Comparison of ENCODE assay signal across 9 cellular contexts in the genomic region with DNA sequence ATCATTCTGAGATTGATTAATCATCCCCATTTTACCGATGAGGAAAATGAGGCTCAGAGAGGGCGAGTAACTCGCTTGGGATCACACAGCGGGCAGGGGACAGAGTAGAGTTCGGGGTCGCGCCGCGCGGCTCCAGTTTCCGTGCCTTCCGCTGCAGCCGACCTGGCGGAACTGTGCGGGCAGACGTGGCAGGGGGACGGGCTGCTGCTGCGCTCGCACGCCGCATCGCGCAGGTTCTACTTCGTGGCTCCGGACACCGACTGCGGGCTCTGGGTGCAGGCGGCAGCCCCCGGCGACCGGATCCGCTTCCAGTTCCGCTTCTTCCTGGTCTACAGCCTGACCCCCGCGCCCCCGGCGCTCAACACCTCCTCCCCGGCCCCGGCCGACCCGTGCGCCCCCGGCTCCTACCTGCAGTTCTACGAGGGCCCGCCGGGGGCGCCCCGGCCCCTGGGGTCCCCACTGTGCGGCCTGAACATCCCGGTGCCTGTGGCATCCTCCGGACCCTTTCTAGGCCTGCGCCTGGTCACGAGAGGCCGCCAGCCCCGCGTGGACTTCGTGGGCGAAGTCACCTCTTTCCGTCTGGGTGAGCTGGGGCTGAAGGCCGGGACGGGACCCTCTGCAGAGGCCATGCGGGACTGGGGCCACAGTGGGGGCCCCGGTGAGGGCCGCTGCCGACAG. TPM values are rescaled to one million over a fixed set of nuclear protein-coding genes. Genes with fewer than 3 reads are reported as not detected.
DNase-seq lines count a peak whose midpoint lies in the region; ATAC-seq, FAIRE-seq and TF ChIP-seq lines count a peak whose summit lies in the region.
"Had no signal": no experiment of that assay in that cellular context is flagged by ENCODE, and none has a peak within 500 bp of the region (broad histone marks: within the 10 kb centered on the region; RNA-seq: fewer than 3 reads in every experiment).

No MANE protein-coding gene starts in this region.

- no peaks in the 10 kb centered on the region for H3K36me3 ChIP-seq in NT2/D1 (ENCODE audit: insufficient read depth, insufficient read length, low read length)
- H3K36me3 ChIP-seq in bronchial epithelial cell (ENCODE audit: control insufficient read depth, insufficient read depth, low read length), result no peaks in the 10 kb centered on the region
- H3K36me3 ChIP-seq in liver (ENCODE audit: control insufficient read depth in 4 of 4, insufficient read depth in 3 of 4, low read depth in 1 of 4, low read length in 3 of 4), result no peaks in the 10 kb centered on the region
- no peaks in the 10 kb centered on the region for H3K36me3 ChIP-seq in suprapubic skin

- H3K9ac ChIP-seq in NT2/D1 (ENCODE audit: insufficient read length, low read depth), result peak overlapping the region; percentile 76
- no peak overlapping the region for H3K9ac ChIP-seq in liver (ENCODE audit: low read depth in 1 of 2, low read length in 2 of 2)

- peak in 1 of 2 donors; percentile 14 for TF ChIP-seq RAD21 in liver (IDR thresholded peaks at IDR 0.05)

- ATAC-seq in GM18517 (IDR thresholded peaks at IDR 0.05; ENCODE audit: unreplicated experiment), result no peak

- TF ChIP-seq EP300 in suprapubic skin (IDR thresholded peaks at IDR 0.05), result no peak

- TF ChIP-seq POLR2A in suprapubic skin (IDR thresholded peaks at IDR 0.05), result no peak

- TF ChIP-seq CTCF in GM12864 (IDR thresholded peaks at IDR 0.05; ENCODE audit: low read depth, low read length, missing control alignments) (peak; percentile 67), bronchial epithelial cell (IDR thresholded peaks at IDR 0.05; ENCODE audit: insufficient read depth, low read length, severe bottlenecking) (peak; percentile 70), liver (IDR thresholded peaks at IDR 0.05; ENCODE audit: low read depth, low read length, missing input control) (peak; percentile 23), suprapubic skin (IDR thresholded peaks at IDR 0.05) (peak; percentile 30 to 72)

- FAIRE-seq in bronchial epithelial cell (lab: Jason Lieb, UNC), result no peak

- H3K9me3 ChIP-seq in NT2/D1 (ENCODE audit: insufficient read depth, low read length) (no peaks in the 10 kb centered on the region), liver (ENCODE audit: control insufficient read depth in 4 of 4, low read length in 3 of 4) (no peaks in the 10 kb centered on the region), suprapubic skin (no peaks in the 10 kb centered on the region)

- WGBS in liver, result 20% methylated on average over 65 of the region's 65 CpGs
- 22% methylated on average over 22 of the region's 65 CpGs for WGBS in suprapubic skin

- H3K27me3 ChIP-seq in NT2/D1 (ENCODE audit: insufficient read depth, insufficient read length), result no peaks in the 10 kb centered on the region
- no peaks in the 10 kb centered on the region for H3K27me3 ChIP-seq in bronchial epithelial cell (ENCODE audit: control insufficient read depth, insufficient read depth, low read length)
- no peaks in the 10 kb centered on the region for H3K27me3 ChIP-seq in liver (ENCODE audit: control insufficient read depth in 4 of 4, insufficient read depth in 4 of 4, low read length in 3 of 4)
- H3K27me3 ChIP-seq in suprapubic skin, result peaks cover 5% of the 10 kb centered on the region

- DNase-seq in GM12864 (ENCODE audit: low read depth), result no peak
- no peak for DNase-seq in NT2/D1 (ENCODE audit: low read depth, low spot score)
- DNase-seq in bronchial epithelial cell (ENCODE audit: low read depth), result no peak
- no peak for DNase-seq in suprapubic skin (ENCODE audit: low spot score in 2 of 2)
- DNase-seq in RKO (ENCODE audit: low spot score), result no peak
- DNase-seq in NCI-H446 treated with DMSO at 0.1 percent for 48 hours (lab: John Stamatoyannopoulos, UW), result no peak

- H3K27ac ChIP-seq in liver (ENCODE audit: low read depth in 1 of 2, low read length in 2 of 2) (no peak overlapping the region), suprapubic skin (no peak overlapping the region)

- H3K4me1 ChIP-seq in NT2/D1 (ENCODE audit: insufficient read depth, insufficient read length) (peaks cover 9% of the 10 kb centered on the region), liver (ENCODE audit: control insufficient read depth in 4 of 4, insufficient read depth in 4 of 4, low read length in 3 of 4) (peaks cover 0 to 8% (median 0%) of the 10 kb centered on the region in 4 donors), suprapubic skin (peaks cover 8% of the 10 kb centered on the region)

- H3K4me3 ChIP-seq in GM12864 (ENCODE audit: low read depth, low read length) (peak overlapping the region; percentile 58), NT2/D1 (ENCODE audit: insufficient read length, low read depth) (peak overlapping the region; percentile 53), bronchial epithelial cell (ENCODE audit: low read depth, low read length) (peak overlapping the region; percentile 29), liver (ENCODE audit: low read depth in 1 of 3, low read length in 3 of 3) (peak overlapping the region in 1 of 3 donors; percentile 20), suprapubic skin (peak overlapping the region; percentile 47)

TF ChIP-seq in liver, 16 proteins besides CTCF, POLR2A, EP300 and RAD21:
- TF ChIP-seq, protein P1, sequence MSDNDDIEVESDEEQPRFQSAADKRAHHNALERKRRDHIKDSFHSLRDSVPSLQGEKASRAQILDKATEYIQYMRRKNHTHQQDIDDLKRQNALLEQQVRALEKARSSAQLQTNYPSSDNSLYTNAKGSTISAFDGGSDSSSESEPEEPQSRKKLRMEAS (IDR thresholded peaks at IDR 0.05), result no peak
- TF ChIP-seq GABPA (IDR thresholded peaks at IDR 0.05 in 1 of 2, conservative IDR thresholded peaks at IDR 0.05 in 1 of 2) (no peak), HNF4A (conservative IDR thresholded peaks at IDR 0.05) (no peak)
- TF ChIP-seq, protein P2, sequence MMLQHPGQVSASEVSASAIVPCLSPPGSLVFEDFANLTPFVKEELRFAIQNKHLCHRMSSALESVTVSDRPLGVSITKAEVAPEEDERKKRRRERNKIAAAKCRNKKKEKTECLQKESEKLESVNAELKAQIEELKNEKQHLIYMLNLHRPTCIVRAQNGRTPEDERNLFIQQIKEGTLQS (IDR thresholded peaks at IDR 0.05), result no peak

RNA-seq across cellular contexts. Expression of a gene that starts 2.3 kb away (rescaled TPM):
- total RNA-seq in bronchial epithelial cell (under 0.01 TPM in 1 of 2 replicates, not detected in the other), liver (under 1 TPM in 1 of 2 donors, not detected in 1; 0.23 TPM), suprapubic skin (under 1 TPM in 2 of 4 donors, not detected in 2; 0.13 to 0.29 TPM)
- polyA plus RNA-seq in liver, result 1 to 10 TPM in 1 of 2 donors, under 1 TPM in 1; 0.12 to 2.7 TPM
- total RNA-seq: M059J had no signal

RNA-seq across cellular contexts. Expression of a gene that starts 31.4 kb away (rescaled TPM):
- total RNA-seq in bronchial epithelial cell (23.4 and 29.6 TPM in 2 replicates), liver (10 to 100 TPM; 30.5 to 34.9 TPM), suprapubic skin (100 to 1,000 TPM in 1 of 4 donors, 10 to 100 TPM in 3; 27.7 to 151 (median 46.0) TPM)
- 10 to 100 TPM in 1 of 2 donors, 1 to 10 TPM in 1; 7.8 to 15.8 TPM for polyA plus RNA-seq in liver
